In the genomic region with DNA sequence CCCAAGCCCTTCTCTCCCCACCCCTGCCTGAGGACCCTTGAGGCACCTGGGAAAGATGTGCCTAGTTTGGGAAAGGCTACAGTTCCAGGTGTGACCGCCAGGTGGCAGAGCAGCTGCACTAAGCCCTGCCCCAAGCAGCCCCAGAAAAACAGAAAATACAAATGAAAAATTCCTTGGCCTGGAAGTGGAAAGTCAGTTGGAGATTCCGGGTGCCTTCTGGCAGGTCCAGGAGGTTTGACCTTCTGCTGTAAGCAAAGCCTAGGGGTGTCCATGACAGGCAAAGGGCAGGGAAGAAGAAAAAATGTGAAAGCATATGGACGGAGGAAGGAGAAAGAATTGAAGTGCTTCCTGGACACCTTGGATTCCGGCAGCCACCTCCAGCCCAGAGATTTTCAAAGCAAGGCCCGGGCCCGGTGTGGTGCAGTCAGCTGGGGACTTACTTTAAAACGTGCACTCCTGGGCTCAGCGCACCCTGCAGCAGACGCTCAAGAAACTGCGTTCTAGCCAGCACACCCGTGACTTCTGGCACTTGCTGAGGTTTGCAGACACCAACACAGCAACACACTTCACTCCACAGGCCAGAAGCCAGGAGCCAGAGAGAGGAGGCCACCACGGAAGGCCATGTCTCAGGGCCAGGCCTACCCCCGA, we compare ENCODE assay signal across 1 cellular context.
TF ChIP-seq lines count a peak whose summit lies in the region.

No MANE protein-coding gene starts in this region.

TF ChIP-seq in H1, 55 proteins besides CTCF, POLR2A, EP300 and RAD21:
- no peak for TF ChIP-seq CBX5 (IDR thresholded peaks at IDR 0.05; ENCODE audit: low read depth, low read length)
TF ChIP-seq in H1: peak in this region for 0.
